19 cellular contexts compared by ENCODE assay signal in genomic region chr1:237953238-237953637, GRCh38.
A peak's percentile ranks its signal among the peaks of the same experiment; 100 is the strongest.
DNase-seq lines count a peak whose midpoint lies in the region; ATAC-seq and TF ChIP-seq lines count a peak whose summit lies in the region.
"Had no signal": no experiment of that assay in that cellular context is flagged by ENCODE, and none has a peak within 500 bp of the region (broad histone marks: within the 10 kb centered on the region; RNA-seq: fewer than 3 reads in every experiment).

No MANE protein-coding gene starts in this region.

- H3K9me3 ChIP-seq in endodermal cell (ENCODE audit: control insufficient read depth, low read length): no peaks in the 10 kb centered on the region
- H3K9me3 ChIP-seq in gastroesophageal sphincter: no peaks in the 10 kb centered on the region
- no peaks in the 10 kb centered on the region for H3K9me3 ChIP-seq in osteoblast (ENCODE audit: low read depth, low read length)
- no peaks in the 10 kb centered on the region for H3K9me3 ChIP-seq in right cardiac atrium (ENCODE audit: control insufficient read depth, low read length)

- intact Hi-C loops in right cardiac atrium (cut with DNase I): no loop called here

- H3K27me3 ChIP-seq in endodermal cell (ENCODE audit: control insufficient read depth, insufficient read depth, low read length, poor library complexity, severe bottlenecking) (no peaks in the 10 kb centered on the region), gastroesophageal sphincter (no peaks in the 10 kb centered on the region), osteoblast (ENCODE audit: insufficient read depth, low read length) (no peaks in the 10 kb centered on the region), right cardiac atrium (ENCODE audit: control insufficient read depth, insufficient read depth) (no peaks in the 10 kb centered on the region)

- no peaks in the 10 kb centered on the region for H3K9me3 Mint-ChIP-seq in endodermal cell
- H3K9me3 Mint-ChIP-seq: nephron had no signal

- DNase-seq in NCI-H748 (lab: John Stamatoyannopoulos, UW; ENCODE audit: unreplicated experiment) (peak; percentile 3), NCI-H748 treated with DMSO at 0.1 percent for 48 hours (lab: John Stamatoyannopoulos, UW) (no peak), NCI-H69 (lab: John Stamatoyannopoulos, UW) (peak; percentile 28), endodermal cell (peak; percentile 52), retinal pigment epithelial cell (ENCODE audit: low read depth) (no peak), osteoblast (ENCODE audit: insufficient read length, low spot score, missing footprints) (no peak), right cardiac atrium (no peak)
- DNase-seq: activated CD4-positive, CD25-positive, alpha-beta regulatory T cell; activated CD8-positive, alpha-beta memory T cell treated with anti-CD3 and anti-CD28 coated beads, Interleukin-2, amount 10 ng/mL, durations not matched to agents 7 days and 5 days; activated effector memory CD4-positive, alpha-beta T cell treated with anti-CD3 and anti-CD28 coated beads, Interleukin-2, amount 50 U/mL, for 16 hours; COR-L47; cortex of kidney; heart right ventricle; MM.1S; retina; stimulated activated CD4-positive, alpha-beta T cell treated with anti-CD3 and anti-CD28 coated beads, Interleukin-1b, Interleukin-23, amount 100 ng/mL, for 48 hours had no signal

- H3K36me3 ChIP-seq in endodermal cell (ENCODE audit: control insufficient read depth, insufficient read depth, low read length): no peaks in the 10 kb centered on the region
- H3K36me3 ChIP-seq in gastroesophageal sphincter: no peaks in the 10 kb centered on the region
- no peaks in the 10 kb centered on the region for H3K36me3 ChIP-seq in osteoblast (ENCODE audit: insufficient read depth, low read length)
- H3K36me3 ChIP-seq: heart right ventricle had no signal

- H3K4me1 ChIP-seq in endodermal cell (ENCODE audit: control insufficient read depth, insufficient read depth, low read length) (no peaks in the 10 kb centered on the region), gastroesophageal sphincter (no peaks in the 10 kb centered on the region), osteoblast (ENCODE audit: insufficient read depth, low read length) (no peaks in the 10 kb centered on the region), right cardiac atrium (ENCODE audit: control insufficient read depth, insufficient read depth, low read length) (no peaks in the 10 kb centered on the region)
- H3K4me1 ChIP-seq: heart right ventricle had no signal

- TF ChIP-seq CTCF in endodermal cell (conservative IDR thresholded peaks at IDR 0.05) (peak; percentile 71), retinal pigment epithelial cell (conservative IDR thresholded peaks at IDR 0.05; ENCODE audit: low read depth, low read length) (peak; percentile 26), gastroesophageal sphincter (IDR thresholded peaks at IDR 0.05) (no peak), osteoblast (IDR thresholded peaks at IDR 0.05; ENCODE audit: extremely low read depth, low read depth, low read length) (no peak)

- H3K36me3 Mint-ChIP-seq in endodermal cell (ENCODE audit: low read depth): no peaks in the 10 kb centered on the region
- H3K36me3 Mint-ChIP-seq: activated CD8-positive, alpha-beta memory T cell treated with anti-CD3 and anti-CD28 coated beads, Interleukin-2, amount 10 ng/mL, durations not matched to agents 7 days and 5 days had no signal

- WGBS in endodermal cell (ENCODE audit: insufficient coverage in 1 of 2, insufficient read length in 1 of 2), 2 experiments: 72 to 81% methylated on average over 5 to 7 of the region's 7 CpGs
- WGBS in gastroesophageal sphincter (ENCODE audit: low coverage in 1 of 2), 2 donors: 71 to 79% methylated on average over 6 to 7 of the region's 7 CpGs
- 64% methylated on average over 7 of the region's 7 CpGs for WGBS in right cardiac atrium

- no peak overlapping the region for H3K4me2 ChIP-seq in osteoblast (ENCODE audit: insufficient read depth, low read length)

- ATAC-seq in gastroesophageal sphincter: no peak
- ATAC-seq in right cardiac atrium: no peak
- ATAC-seq: activated CD8-positive, alpha-beta memory T cell treated with anti-CD3 and anti-CD28 coated beads, Interleukin-2, amount 10 ng/mL, durations not matched to agents 7 days and 5 days; esophagus mucosa; heart right ventricle had no signal

- TF ChIP-seq POLR2A in gastroesophageal sphincter (IDR thresholded peaks at IDR 0.05): no peak

- no peak overlapping the region for H2AFZ ChIP-seq in osteoblast (ENCODE audit: low read length)

- peaks cover 2% of the 10 kb centered on the region for H3K27me3 Mint-ChIP-seq in endodermal cell (ENCODE audit: insufficient read depth)
- H3K27me3 Mint-ChIP-seq: activated CD8-positive, alpha-beta memory T cell treated with anti-CD3 and anti-CD28 coated beads, Interleukin-2, amount 10 ng/mL, durations not matched to agents 7 days and 5 days had no signal

- no peak overlapping the region for H3K27ac Mint-ChIP-seq in endodermal cell
- H3K27ac Mint-ChIP-seq: activated CD8-positive, alpha-beta memory T cell treated with anti-CD3 and anti-CD28 coated beads, Interleukin-2, amount 10 ng/mL, durations not matched to agents 7 days and 5 days; nephron had no signal

- H3K79me2 ChIP-seq in osteoblast (ENCODE audit: insufficient read depth, low read length): no peaks in the 10 kb centered on the region

- TF ChIP-seq EP300 in gastroesophageal sphincter (IDR thresholded peaks at IDR 0.05): no peak

- H3K4me3 Mint-ChIP-seq in endodermal cell: no peak overlapping the region
- H3K4me3 Mint-ChIP-seq: activated CD8-positive, alpha-beta memory T cell treated with anti-CD3 and anti-CD28 coated beads, Interleukin-2, amount 10 ng/mL, durations not matched to agents 7 days and 5 days; nephron had no signal

- H3K4me3 ChIP-seq in endodermal cell (ENCODE audit: low read length): no peak overlapping the region
- H3K4me3 ChIP-seq in retinal pigment epithelial cell (ENCODE audit: low read length): no peak overlapping the region
- H3K4me3 ChIP-seq in gastroesophageal sphincter: no peak overlapping the region
- no peak overlapping the region for H3K4me3 ChIP-seq in osteoblast (ENCODE audit: insufficient read depth, low read length)
- no peak overlapping the region for H3K4me3 ChIP-seq in right cardiac atrium (ENCODE audit: low read length)
- H3K4me3 ChIP-seq: heart right ventricle had no signal

- peaks cover 4% of the 10 kb centered on the region for H3K4me1 Mint-ChIP-seq in endodermal cell
- H3K4me1 Mint-ChIP-seq: activated CD8-positive, alpha-beta memory T cell treated with anti-CD3 and anti-CD28 coated beads, Interleukin-2, amount 10 ng/mL, durations not matched to agents 7 days and 5 days; nephron had no signal

- H3K9ac ChIP-seq in endodermal cell (ENCODE audit: extremely low read depth, low read length, poor library complexity, severe bottlenecking): no peak overlapping the region

- H4K20me1 ChIP-seq in osteoblast (ENCODE audit: insufficient read depth, low read length): no peaks in the 10 kb centered on the region

- H3K27ac ChIP-seq in endodermal cell (ENCODE audit: low read depth, low read length) (no peak overlapping the region), gastroesophageal sphincter (no peak overlapping the region), osteoblast (ENCODE audit: low read depth, low read length) (no peak overlapping the region), right cardiac atrium (ENCODE audit: low read length) (no peak overlapping the region)
- H3K27ac ChIP-seq: heart right ventricle had no signal

Comparison
In these comparisons a context has a peak if more than half of its experiments do, and no peak if none do; other contexts are left out.
1. DNase-seq: peak in NCI-H748 (single experiment), NCI-H69 (single experiment) and endodermal cell (single experiment); none in NCI-H748 treated with DMSO at 0.1 percent for 48 hours (single experiment), retinal pigment epithelial cell (single experiment), osteoblast (single experiment) and right cardiac atrium (0 of 3).
2. CTCF ChIP-seq: peak in endodermal cell (single experiment) and retinal pigment epithelial cell (single experiment); none in gastroesophageal sphincter (0 of 4) and osteoblast (single experiment).